ENCODE assay signal across 9 cellular contexts in the genomic region with DNA sequence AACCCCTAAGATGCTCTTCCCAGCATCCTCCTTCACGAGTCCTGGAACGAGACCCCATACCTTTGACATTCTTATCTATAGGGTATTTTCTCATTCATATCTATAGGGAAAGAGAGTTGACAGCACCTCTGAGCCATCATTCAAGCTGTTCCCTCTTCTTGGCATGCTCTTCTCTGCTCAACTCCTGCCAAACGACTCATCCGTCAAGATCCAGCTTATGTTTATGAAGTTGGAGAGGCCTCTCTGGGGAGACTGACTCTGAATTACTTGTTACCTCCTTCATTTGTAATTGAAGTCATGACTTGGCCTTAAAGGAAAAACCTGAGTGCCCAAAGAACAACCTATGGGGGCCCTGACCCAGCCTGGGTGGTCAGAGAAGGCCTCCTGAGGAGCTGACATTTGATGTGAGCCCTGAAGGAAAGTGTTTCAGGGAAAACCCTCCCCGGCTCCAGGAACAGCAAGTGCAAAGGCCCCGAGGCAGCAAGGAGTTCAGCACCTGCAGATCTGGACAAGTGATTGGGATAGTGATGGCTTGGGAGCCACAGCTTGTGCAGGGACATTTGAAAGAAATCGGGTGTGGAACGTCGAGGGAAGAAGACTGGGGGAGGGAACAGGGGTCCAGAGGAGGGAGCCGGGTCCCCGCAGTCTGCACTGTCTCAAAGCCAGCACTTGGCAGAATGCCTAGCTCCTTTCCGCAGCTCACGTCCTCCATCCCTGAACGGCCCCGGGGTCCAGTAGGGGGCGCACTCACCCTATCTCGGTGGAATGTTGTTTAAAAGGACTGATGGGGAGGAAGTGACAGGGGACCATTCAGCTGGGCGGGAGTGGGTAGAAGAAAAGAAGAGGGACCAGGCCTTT. TPM values are rescaled to one million over a fixed set of nuclear protein-coding genes. Genes with fewer than 3 reads are reported as not detected.
DNase-seq lines count a peak whose midpoint lies in the region; ATAC-seq, FAIRE-seq and TF ChIP-seq lines count a peak whose summit lies in the region.
"Had no signal": no experiment of that assay in that cellular context is flagged by ENCODE, and none has a peak within 500 bp of the region (broad histone marks: within the 10 kb centered on the region; RNA-seq: fewer than 3 reads in every experiment).

No MANE protein-coding gene starts in this region.

- H4K20me1 ChIP-seq in endothelial cell of umbilical vein (replicated peaks; ENCODE audit: control insufficient read depth, extremely low read depth, insufficient read depth, low read length) = no peaks in the 10 kb centered on the region

- peak; percentile 64 for DNase-seq in ACHN
- DNase-seq in GM18507 (ENCODE audit: extremely low spot score, insufficient read length, low read depth) = peak; percentile 60
- peak; percentile 26 for DNase-seq in NCI-H446 treated with DMSO at 0.1 percent for 48 hours (lab: John Stamatoyannopoulos, UW)
- peak; percentile 78 to 82 for DNase-seq in activated CD4-positive, alpha-beta T cell treated with anti-CD3 and anti-CD28 coated beads, Interleukin-2, amount 50 U/mL, for 48 hours
- DNase-seq in endothelial cell of umbilical vein (ENCODE audit: low read depth, low spot score) = peak; percentile 87
- DNase-seq in mucosa of gallbladder (ENCODE audit: low spot score) = peak; percentile 82
- DNase-seq in stimulated activated effector memory CD8-positive, alpha-beta T cell treated with anti-CD3 and anti-CD28 coated beads, Interleukin-12 subunit alpha, Interleukin-12 subunit beta, amount 100 ng/mL, for 72 hours (ENCODE audit: low spot score in 2 of 2) = peak; percentile 40 to 66

- no peak for TF ChIP-seq POLR2A in endothelial cell of umbilical vein (IDR thresholded peaks at IDR 0.05; ENCODE audit: low read depth, low read length)

- H3K9me3 Mint-ChIP-seq in stimulated activated effector memory CD8-positive, alpha-beta T cell treated with anti-CD3 and anti-CD28 coated beads, Interleukin-12 subunit alpha, Interleukin-12 subunit beta, amount 100 ng/mL, for 72 hours = no peaks in the 10 kb centered on the region

- dilution Hi-C loops in endothelial cell of umbilical vein (cut with MboI; ENCODE audit: extremely low pct_ligation_motif_present, low sequenced_read_pairs) = no loop called here

- POLR2A ChIA-PET in endothelial cell of umbilical vein (lab: Charles Lee) = interaction anchor here (1.1 kb wide), 1 partner anchor 59 kb away, joined by 6 read pairs; no protein-coding TSS in a partner anchor

- H3K36me3 ChIP-seq in endothelial cell of umbilical vein (ENCODE audit: control insufficient read depth in 2 of 2, extremely low read depth in 1 of 2, insufficient read depth in 2 of 2, low read length in 2 of 2) = no peaks in the 10 kb centered on the region

- H3K27me3 ChIP-seq in endothelial cell of umbilical vein (ENCODE audit: control insufficient read depth in 2 of 2, insufficient read depth in 2 of 2, low read length in 2 of 2) = peaks cover 5 to 6% of the 10 kb centered on the region in 2 experiments

- no peak overlapping the region for H3K4me3 Mint-ChIP-seq in stimulated activated effector memory CD8-positive, alpha-beta T cell treated with anti-CD3 and anti-CD28 coated beads, Interleukin-12 subunit alpha, Interleukin-12 subunit beta, amount 100 ng/mL, for 72 hours

- H3K9me1 ChIP-seq in endothelial cell of umbilical vein (replicated peaks; ENCODE audit: control insufficient read depth, extremely low read depth, insufficient read depth, low read length) = no peaks in the 10 kb centered on the region

- no peak overlapping the region for H3K9ac ChIP-seq in endothelial cell of umbilical vein (replicated peaks; ENCODE audit: extremely low read depth, insufficient read depth, low read length)

- no peak overlapping the region for H3K4me2 ChIP-seq in endothelial cell of umbilical vein (ENCODE audit: insufficient read depth, low read length)

- intact Hi-C loops in endothelial cell of umbilical vein (cut with micrococcal nuclease) = loop anchor here (1.0 to 5.0 kb wide), 3 partner anchors 53 to 65 kb away; partner anchors contain the start of gene PINK1

- no peaks in the 10 kb centered on the region for H3K79me2 ChIP-seq in endothelial cell of umbilical vein (ENCODE audit: control insufficient read depth, insufficient read depth, low read length)

- H3K4me1 Mint-ChIP-seq in stimulated activated effector memory CD8-positive, alpha-beta T cell treated with anti-CD3 and anti-CD28 coated beads, Interleukin-12 subunit alpha, Interleukin-12 subunit beta, amount 100 ng/mL, for 72 hours = no peaks in the 10 kb centered on the region

- no peak overlapping the region for H3K4me3 ChIP-seq in endothelial cell of umbilical vein (replicated peaks in 1 of 3; ENCODE audit: insufficient read depth in 1 of 3, low read depth in 1 of 3, low read length in 3 of 3)

- H3K9me3 ChIP-seq in endothelial cell of umbilical vein (replicated peaks; ENCODE audit: control insufficient read depth, insufficient read depth, low read length) = no peaks in the 10 kb centered on the region

- no peak overlapping the region for H3K27ac Mint-ChIP-seq in stimulated activated effector memory CD8-positive, alpha-beta T cell treated with anti-CD3 and anti-CD28 coated beads, Interleukin-12 subunit alpha, Interleukin-12 subunit beta, amount 100 ng/mL, for 72 hours

- peaks cover 5% of the 10 kb centered on the region for H3K4me1 ChIP-seq in endothelial cell of umbilical vein (ENCODE audit: control insufficient read depth, extremely low read depth, insufficient read depth, low read length)

- CTCF ChIA-PET in endothelial cell of umbilical vein (lab: Charles Lee) = interaction anchor here (0.6 to 5.7 kb wide), 39 partner anchors 9 to 165 kb away, joined by 3 to 173 read pairs (median 6); partner anchors contain the start of genes CDA, DDOST, FAM43B and MUL1

- no peak overlapping the region for H2AFZ ChIP-seq in endothelial cell of umbilical vein (ENCODE audit: low read depth, low read length)

- no peak overlapping the region for H3K27ac ChIP-seq in endothelial cell of umbilical vein (ENCODE audit: insufficient read depth, low read depth, low read length)

- peak; percentile 85 for ATAC-seq in stimulated activated effector memory CD8-positive, alpha-beta T cell treated with anti-CD3 and anti-CD28 coated beads, Interleukin-12 subunit alpha, Interleukin-12 subunit beta, amount 100 ng/mL, for 72 hours
- ATAC-seq in GM21447 (IDR thresholded peaks at IDR 0.05; ENCODE audit: unreplicated experiment) = no peak

- no TSS peak for BruUV-seq in endothelial cell of umbilical vein (replicated peaks; lab: Mats Ljungman, UMichigan)

- TF ChIP-seq CTCF in endothelial cell of umbilical vein (IDR thresholded peaks at IDR 0.05; ENCODE audit: extremely low read depth in 1 of 2, insufficient read depth in 1 of 2, low read depth in 1 of 2, low read length in 2 of 2) = peak; percentile 74 to 88

- H3K36me3 Mint-ChIP-seq in stimulated activated effector memory CD8-positive, alpha-beta T cell treated with anti-CD3 and anti-CD28 coated beads, Interleukin-12 subunit alpha, Interleukin-12 subunit beta, amount 100 ng/mL, for 72 hours = no peaks in the 10 kb centered on the region

- in situ Hi-C loops in ACHN (cut with HindIII; ENCODE audit: low pct_ligation_motif_present, low pct_unique_long_range_greater_than_20kb, low sequenced_read_pairs) = no loop called here

- FAIRE-seq in GM18507 (lab: Jason Lieb, UNC) (peak; percentile 60), endothelial cell of umbilical vein (lab: Jason Lieb, UNC) (peak; percentile 78)

TF ChIP-seq in endothelial cell of umbilical vein, 7 proteins besides CTCF, POLR2A, EP300 and RAD21 (continues in another document):
- TF ChIP-seq MYC (IDR thresholded peaks at IDR 0.05; ENCODE audit: low read depth, low read length) = no peak
- TF ChIP-seq JUN (IDR thresholded peaks at IDR 0.05; ENCODE audit: borderline replicate concordance, insufficient read depth, insufficient read length, low read depth) = no peak
- no peak for TF ChIP-seq MAX (IDR thresholded peaks at IDR 0.05; ENCODE audit: insufficient read depth, insufficient read length)
- no peak for TF ChIP-seq GATA2 (IDR thresholded peaks at IDR 0.05; ENCODE audit: insufficient read depth, insufficient read length, low read depth, low read length)
- no peak for TF ChIP-seq EZH2 (IDR thresholded peaks at IDR 0.05; ENCODE audit: borderline replicate concordance, low read depth, low read length, severe bottlenecking)
- TF ChIP-seq FOS (IDR thresholded peaks at IDR 0.05; ENCODE audit: borderline replicate concordance, insufficient read depth, low read length) = no peak

RNA-seq across cellular contexts. Expression of gene CDA, which starts 14.0 kb away (rescaled TPM):
- total RNA-seq in endothelial cell of umbilical vein (0.35 TPM in 1 of 2 replicates, not detected in the other), mucosa of gallbladder (1.6 TPM)
- polyA plus RNA-seq in endothelial cell of umbilical vein = 1.2 and 1.9 TPM in 2 replicates
- polyA plus RNA-seq in endothelial cell of umbilical vein (2011; cell fraction: cytosol; rRNA removed) = 1.5 and 1.6 TPM in 2 replicates
- polyA plus RNA-seq in endothelial cell of umbilical vein (2011; cell fraction: nucleus; rRNA removed) = 0.22 TPM in 1 of 2 replicates, not detected in the other
- polyA plus RNA-seq in endothelial cell of umbilical vein (2012) = 0.19 TPM in 1 of 2 replicates, not detected in the other
- 0.21 TPM in 1 of 2 replicates, not detected in the other for polyA minus RNA-seq in endothelial cell of umbilical vein
- polyA minus RNA-seq in endothelial cell of umbilical vein (2011; cell fraction: cytosol; rRNA and poly(A)+ RNA removed) = 45.4 TPM
- 0.63 TPM in 2 replicates for polyA minus RNA-seq in endothelial cell of umbilical vein (2011; cell fraction: nucleus; rRNA and poly(A)+ RNA removed)
- polyA plus RNA-seq: neural cell had no signal

RNA-seq across cellular contexts. Expression of gene FAM43B, which starts 22.5 kb away (rescaled TPM):
- not detected in 2 replicates for total RNA-seq in endothelial cell of umbilical vein
- not detected in 2 replicates for polyA plus RNA-seq in endothelial cell of umbilical vein
- not detected in 2 replicates for polyA plus RNA-seq in endothelial cell of umbilical vein (2011; cell fraction: cytosol; rRNA removed)
- polyA plus RNA-seq in endothelial cell of umbilical vein (2011; cell fraction: nucleus; rRNA removed) = not detected in 2 replicates
- not detected in 2 replicates for polyA plus RNA-seq in endothelial cell of umbilical vein (2012)
- not detected in 2 replicates for polyA minus RNA-seq in endothelial cell of umbilical vein
- polyA minus RNA-seq in endothelial cell of umbilical vein (2011; cell fraction: cytosol; rRNA and poly(A)+ RNA removed) = not detected
- polyA minus RNA-seq in endothelial cell of umbilical vein (2011; cell fraction: nucleus; rRNA and poly(A)+ RNA removed) = not detected in 2 replicates
- 0.52 TPM for total RNA-seq in mucosa of gallbladder

RNA-seq across cellular contexts. Expression of gene PINK1, which starts 58.3 kb away (rescaled TPM):
- total RNA-seq in endothelial cell of umbilical vein = 25.6 and 27.3 TPM in 2 replicates
- polyA plus RNA-seq in endothelial cell of umbilical vein = 27.2 and 27.9 TPM in 2 replicates
- 30.6 and 32.3 TPM in 2 replicates for polyA plus RNA-seq in endothelial cell of umbilical vein (2011; cell fraction: cytosol; rRNA removed)
- polyA plus RNA-seq in endothelial cell of umbilical vein (2011; cell fraction: nucleus; rRNA removed) = 14.5 and 17.2 TPM in 2 replicates
- 17.7 and 24.2 TPM in 2 replicates for polyA plus RNA-seq in endothelial cell of umbilical vein (2012)
- polyA minus RNA-seq in endothelial cell of umbilical vein = 18.2 and 21.8 TPM in 2 replicates
- polyA minus RNA-seq in endothelial cell of umbilical vein (2011; cell fraction: cytosol; rRNA and poly(A)+ RNA removed) = 24.2 TPM
- polyA minus RNA-seq in endothelial cell of umbilical vein (2011; cell fraction: nucleus; rRNA and poly(A)+ RNA removed) = 4.7 and 6.3 TPM in 2 replicates
- total RNA-seq in mucosa of gallbladder = 72.9 TPM

Comparison
In these comparisons a context has a peak if more than half of its experiments do, and no peak if none do; other contexts are left out.
1. DNase-seq: peak in every context shown above with its lines; median percentile 87 in endothelial cell of umbilical vein; 82 in mucosa of gallbladder; 80 in activated CD4-positive, alpha-beta T cell treated with anti-CD3 and anti-CD28 coated beads, Interleukin-2, amount 50 U/mL, for 48 hours; 64 in ACHN; 60 in GM18507; 53 in stimulated activated effector memory CD8-positive, alpha-beta T cell treated with anti-CD3 and anti-CD28 coated beads, Interleukin-12 subunit alpha, Interleukin-12 subunit beta, amount 100 ng/mL, for 72 hours; 26 in NCI-H446 treated with DMSO at 0.1 percent for 48 hours.